In the genomic region with DNA sequence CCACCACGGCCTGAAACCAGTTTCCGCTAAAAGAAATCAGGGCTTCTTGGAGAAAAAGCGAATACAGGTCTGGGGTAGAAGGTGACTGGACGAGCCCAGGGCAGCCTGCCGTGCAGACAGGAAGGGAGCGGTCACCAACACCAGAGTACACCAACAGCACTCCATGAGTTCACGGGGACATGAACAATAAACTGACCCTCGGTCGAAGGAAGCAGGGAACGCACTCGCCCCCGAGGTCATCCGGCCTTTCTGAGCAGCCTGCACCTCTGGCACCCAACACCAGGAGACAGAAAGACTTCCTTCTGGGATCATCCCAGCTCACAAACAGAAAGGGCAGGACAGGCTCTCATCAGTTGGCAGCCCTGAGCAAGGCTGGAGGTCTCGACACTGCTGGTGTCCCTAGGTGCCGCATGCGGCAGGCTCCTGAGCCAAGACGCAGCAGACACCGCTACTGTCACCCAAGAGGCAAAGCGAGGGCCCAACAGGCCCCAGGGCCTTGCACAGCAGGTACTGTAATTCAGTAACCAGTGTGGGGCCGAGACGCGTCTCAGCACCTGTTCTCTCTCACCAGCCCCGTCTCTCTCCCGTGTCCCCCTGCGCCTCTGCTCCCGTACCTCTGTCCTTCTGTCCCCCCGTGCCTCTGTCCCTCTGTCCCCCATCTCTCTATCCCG, we compare ENCODE assay signal across 2 cellular contexts.
TF ChIP-seq lines count a peak whose summit lies in the region.

No MANE protein-coding gene starts in this region.

TF ChIP-seq in endothelial cell of umbilical vein, 7 proteins besides CTCF, POLR2A, EP300 and RAD21:
- TF ChIP-seq MYC (IDR thresholded peaks at IDR 0.05; ENCODE audit: low read depth, low read length) = no peak
- no peak for TF ChIP-seq EZH2 (IDR thresholded peaks at IDR 0.05; ENCODE audit: borderline replicate concordance, low read depth, low read length, severe bottlenecking)
- no peak for TF ChIP-seq GATA2 (IDR thresholded peaks at IDR 0.05; ENCODE audit: insufficient read depth, insufficient read length, low read depth, low read length)
- TF ChIP-seq, protein P1, sequence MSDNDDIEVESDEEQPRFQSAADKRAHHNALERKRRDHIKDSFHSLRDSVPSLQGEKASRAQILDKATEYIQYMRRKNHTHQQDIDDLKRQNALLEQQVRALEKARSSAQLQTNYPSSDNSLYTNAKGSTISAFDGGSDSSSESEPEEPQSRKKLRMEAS (IDR thresholded peaks at IDR 0.05; ENCODE audit: insufficient read depth, insufficient read length) = no peak
- no peak for TF ChIP-seq POLR2AphosphoS5 (IDR thresholded peaks at IDR 0.05; ENCODE audit: insufficient read depth, low read depth, low read length)
- TF ChIP-seq JUN (IDR thresholded peaks at IDR 0.05; ENCODE audit: borderline replicate concordance, insufficient read depth, insufficient read length, low read depth) = no peak
- TF ChIP-seq FOS (IDR thresholded peaks at IDR 0.05; ENCODE audit: borderline replicate concordance, insufficient read depth, low read length) = no peak

TF ChIP-seq in HepG2, 621 proteins besides CTCF, POLR2A, EP300 and RAD21:
- TF ChIP-seq MTA1 (CRISPR knock-in tag; IDR thresholded peaks at IDR 0.05; ENCODE audit: borderline replicate concordance) (no peak), AGO2 (optimal IDR thresholded peaks at IDR 0.05; ENCODE audit: low read depth, low read length) (peak; percentile 66)
